Comparison of ENCODE assay signal across 31 cellular contexts in genomic region chr6:126682440-126682839, GRCh38.
DNase-seq lines count a peak whose midpoint lies in the region; ATAC-seq, FAIRE-seq and TF ChIP-seq lines count a peak whose summit lies in the region.
"Had no signal": no experiment of that assay in that cellular context is flagged by ENCODE, and none has a peak within 500 bp of the region (broad histone marks: within the 10 kb centered on the region; RNA-seq: fewer than 3 reads in every experiment).

No MANE protein-coding gene starts in this region.

- H3K4me3 ChIP-seq in cardiac fibroblast (replicated peaks in 1 of 2; ENCODE audit: low read depth in 2 of 2, low read length in 2 of 2), result no peak overlapping the region
- H3K4me3 ChIP-seq: GM23338, heart left ventricle, lower lobe of right lung, psoas muscle had no signal

- peak; percentile 36 for ATAC-seq in left lobe of liver
- ATAC-seq: activated CD8-positive, alpha-beta T cell treated with anti-CD3 and anti-CD28 coated beads, Interleukin-2, amount 10 ng/mL, durations not matched to agents 7 days and 5 days; GM23338; heart left ventricle; lower lobe of right lung; natural killer cell; psoas muscle had no signal

- FAIRE-seq in urothelium cell line (lab: Jason Lieb, UNC), result no peak
- FAIRE-seq: colon had no signal

- DNase-seq in AML-193 (lab: John Stamatoyannopoulos, UW) (peak; percentile 53 to 64), MV-4-11 (lab: John Stamatoyannopoulos, UW) (peak; percentile 3), cardiac fibroblast (ENCODE audit: low read depth in 2 of 2) (peak; percentile 10 to 41), left lobe of liver (ENCODE audit: low spot score) (no peak), DMS153 (lab: John Stamatoyannopoulos, UW) (no peak), GM20000 (ENCODE audit: low spot score) (no peak), urothelium cell line (ENCODE audit: low spot score) (no peak), dermis blood vessel endothelial cell (no peak)
- DNase-seq: activated CD4-positive, alpha-beta T cell treated with anti-CD3 and anti-CD28 coated beads for 4 hours; activated CD8-positive, alpha-beta T cell treated with anti-CD3 and anti-CD28 coated beads, Interleukin-2, amount 10 ng/mL, durations not matched to agents 7 days and 5 days; activated naive CD4-positive, alpha-beta T cell treated with anti-CD3 and anti-CD28 coated beads, Interleukin-2, amount 50 U/mL, for 16 hours; DMS79; effector CD4-positive, alpha-beta T cell; foreskin melanocyte; heart left ventricle; KBM-7; kidney; lower lobe of right lung; natural killer cell; NCI-H1436; NCI-H2081; NCI-H2227 treated with DMSO at 0.1 percent for 48 hours; occipital lobe; psoas muscle; SIG-M5; stimulated activated CD4-positive, alpha-beta T cell treated with anti-CD3 and anti-CD28 coated beads, Interleukin-4, amount 100 ng/mL, for 4 hours; T1000; trophoblast cell; WERI-Rb-1 had no signal

- TF ChIP-seq CTCF in cardiac fibroblast (IDR thresholded peaks at IDR 0.05; ENCODE audit: low read depth, low read length) (no peak), GM20000 (IDR thresholded peaks at IDR 0.05; ENCODE audit: extremely low read depth, missing control alignments) (no peak)

Comparison
In these comparisons a context has a peak if more than half of its experiments do, and no peak if none do; other contexts are left out.
1. DNase-seq: peak in AML-193 (2 of 2), MV-4-11 (single experiment) and cardiac fibroblast (2 of 2); none in left lobe of liver (single experiment), DMS153 (single experiment), GM20000 (single experiment), urothelium cell line (single experiment) and dermis blood vessel endothelial cell (single experiment).